Comparison of ENCODE assay signal across 14 cellular contexts in the genomic region with DNA sequence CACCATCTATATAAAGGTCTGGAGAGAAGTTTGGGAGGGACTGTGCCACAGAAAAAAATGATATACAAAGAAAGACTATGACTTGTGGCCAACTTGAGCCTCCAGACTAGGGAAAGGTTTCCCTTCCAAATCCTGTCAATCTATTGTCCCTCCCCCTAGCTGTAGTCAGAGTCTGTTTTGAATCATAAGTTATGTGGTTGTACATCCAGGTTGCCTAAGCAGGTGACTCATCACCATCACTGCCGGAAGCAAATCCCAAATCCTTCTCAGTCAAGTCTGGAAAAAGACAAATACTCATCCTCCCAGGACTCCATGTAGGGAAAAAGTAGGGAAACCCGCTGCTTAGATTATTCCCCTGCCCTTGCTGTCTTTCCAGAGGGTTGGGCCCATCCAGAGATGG.
DNase-seq lines count a peak whose midpoint lies in the region; ATAC-seq, FAIRE-seq and TF ChIP-seq lines count a peak whose summit lies in the region.
"Had no signal": no experiment of that assay in that cellular context is flagged by ENCODE, and none has a peak within 500 bp of the region (broad histone marks: within the 10 kb centered on the region; RNA-seq: fewer than 3 reads in every experiment).

No MANE protein-coding gene starts in this region.

- FAIRE-seq in urothelium cell line (lab: Jason Lieb, UNC), result no peak
- FAIRE-seq: G401.6 had no signal

- DNase-seq in SHP77 treated with DMSO at 0.1 percent for 48 hours (lab: John Stamatoyannopoulos, UW) (peak; percentile 14), SHP77 (lab: John Stamatoyannopoulos, UW) (no peak), fibroblast of peridontal ligament (ENCODE audit: extremely low read depth) (peak; percentile 79), urothelium cell line (ENCODE audit: low spot score) (peak; percentile 72), NCI-H748 (lab: John Stamatoyannopoulos, UW; ENCODE audit: unreplicated experiment) (no peak)
- no peak for DNase-seq in effector CD8-positive, alpha-beta T cell (lab: John Stamatoyannopoulos, UW)
- DNase-seq: activated naive CD8-positive, alpha-beta T cell treated with anti-CD3 and anti-CD28 coated beads, Interleukin-2, amount 10 ng/mL, durations not matched to agents 7 days and 5 days; endodermal cell; immature natural killer cell; NCI-H146; T-helper 17 cell had no signal

- ATAC-seq in SK-N-SH treated with all-trans-retinoic acid at 6 μM for 48 hours (peak; percentile 59; the same call in 2 of the 3 replicates), HG02678 (IDR thresholded peaks at IDR 0.05; ENCODE audit: unreplicated experiment) (no peak)
- ATAC-seq: T-helper 17 cell had no signal

TF ChIP-seq in SK-N-SH treated with all-trans-retinoic acid at 6 μM for 48 hours, 23 proteins besides CTCF, POLR2A, EP300 and RAD21:
- TF ChIP-seq ZFP30 (CRISPR knock-in tag; IDR thresholded peaks at IDR 0.05) (no peak), ESRRG (CRISPR knock-in tag; IDR thresholded peaks at IDR 0.05) (no peak), SNAI2 (CRISPR knock-in tag; IDR thresholded peaks at IDR 0.05) (no peak), ZNF70 (CRISPR knock-in tag; IDR thresholded peaks at IDR 0.05) (no peak), BACH2 (CRISPR knock-in tag; IDR thresholded peaks at IDR 0.05; ENCODE audit: borderline replicate concordance) (no peak), PPARA (CRISPR knock-in tag; IDR thresholded peaks at IDR 0.05; ENCODE audit: borderline replicate concordance) (no peak), ARNTL (CRISPR knock-in tag; IDR thresholded peaks at IDR 0.05; ENCODE audit: borderline replicate concordance, low read depth) (no peak), ZC3H10 (CRISPR knock-in tag; IDR thresholded peaks at IDR 0.05) (no peak), OSR1 (CRISPR knock-in tag; IDR thresholded peaks at IDR 0.05) (no peak), TOX (CRISPR knock-in tag; IDR thresholded peaks at IDR 0.05; ENCODE audit: borderline replicate concordance) (no peak), GLIS3 (CRISPR knock-in tag; IDR thresholded peaks at IDR 0.05) (no peak)
- TF ChIP-seq, protein P1, sequence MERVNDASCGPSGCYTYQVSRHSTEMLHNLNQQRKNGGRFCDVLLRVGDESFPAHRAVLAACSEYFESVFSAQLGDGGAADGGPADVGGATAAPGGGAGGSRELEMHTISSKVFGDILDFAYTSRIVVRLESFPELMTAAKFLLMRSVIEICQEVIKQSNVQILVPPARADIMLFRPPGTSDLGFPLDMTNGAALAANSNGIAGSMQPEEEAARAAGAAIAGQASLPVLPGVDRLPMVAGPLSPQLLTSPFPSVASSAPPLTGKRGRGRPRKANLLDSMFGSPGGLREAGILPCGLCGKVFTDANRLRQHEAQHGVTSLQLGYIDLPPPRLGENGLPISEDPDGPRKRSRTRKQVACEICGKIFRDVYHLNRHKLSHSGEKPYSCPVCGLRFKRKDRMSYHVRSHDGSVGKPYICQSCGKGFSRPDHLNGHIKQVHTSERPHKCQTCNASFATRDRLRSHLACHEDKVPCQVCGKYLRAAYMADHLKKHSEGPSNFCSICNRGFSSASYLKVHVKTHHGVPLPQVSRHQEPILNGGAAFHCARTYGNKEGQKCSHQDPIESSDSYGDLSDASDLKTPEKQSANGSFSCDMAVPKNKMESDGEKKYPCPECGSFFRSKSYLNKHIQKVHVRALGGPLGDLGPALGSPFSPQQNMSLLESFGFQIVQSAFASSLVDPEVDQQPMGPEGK (CRISPR knock-in tag; IDR thresholded peaks at IDR 0.05; ENCODE audit: borderline replicate concordance), result no peak
- TF ChIP-seq, protein P2, sequence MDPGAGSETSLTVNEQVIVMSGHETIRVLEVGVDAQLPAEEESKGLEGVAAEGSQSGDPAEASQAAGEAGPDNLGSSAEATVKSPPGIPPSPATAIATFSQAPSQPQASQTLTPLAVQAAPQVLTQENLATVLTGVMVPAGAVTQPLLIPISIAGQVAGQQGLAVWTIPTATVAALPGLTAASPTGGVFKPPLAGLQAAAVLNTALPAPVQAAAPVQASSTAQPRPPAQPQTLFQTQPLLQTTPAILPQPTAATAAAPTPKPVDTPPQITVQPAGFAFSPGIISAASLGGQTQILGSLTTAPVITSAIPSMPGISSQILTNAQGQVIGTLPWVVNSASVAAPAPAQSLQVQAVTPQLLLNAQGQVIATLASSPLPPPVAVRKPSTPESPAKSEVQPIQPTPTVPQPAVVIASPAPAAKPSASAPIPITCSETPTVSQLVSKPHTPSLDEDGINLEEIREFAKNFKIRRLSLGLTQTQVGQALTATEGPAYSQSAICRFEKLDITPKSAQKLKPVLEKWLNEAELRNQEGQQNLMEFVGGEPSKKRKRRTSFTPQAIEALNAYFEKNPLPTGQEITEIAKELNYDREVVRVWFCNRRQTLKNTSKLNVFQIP (CRISPR knock-in tag; IDR thresholded peaks at IDR 0.05; ENCODE audit: borderline replicate concordance, low read depth), result no peak
- TF ChIP-seq, protein P3, sequence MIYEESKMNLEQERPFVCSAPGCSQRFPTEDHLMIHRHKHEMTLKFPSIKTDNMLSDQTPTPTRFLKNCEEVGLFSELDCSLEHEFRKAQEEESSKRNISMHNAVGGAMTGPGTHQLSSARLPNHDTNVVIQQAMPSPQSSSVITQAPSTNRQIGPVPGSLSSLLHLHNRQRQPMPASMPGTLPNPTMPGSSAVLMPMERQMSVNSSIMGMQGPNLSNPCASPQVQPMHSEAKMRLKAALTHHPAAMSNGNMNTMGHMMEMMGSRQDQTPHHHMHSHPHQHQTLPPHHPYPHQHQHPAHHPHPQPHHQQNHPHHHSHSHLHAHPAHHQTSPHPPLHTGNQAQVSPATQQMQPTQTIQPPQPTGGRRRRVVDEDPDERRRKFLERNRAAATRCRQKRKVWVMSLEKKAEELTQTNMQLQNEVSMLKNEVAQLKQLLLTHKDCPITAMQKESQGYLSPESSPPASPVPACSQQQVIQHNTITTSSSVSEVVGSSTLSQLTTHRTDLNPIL (CRISPR knock-in tag; IDR thresholded peaks at IDR 0.05; ENCODE audit: low read depth), result no peak
- TF ChIP-seq, protein P4, sequence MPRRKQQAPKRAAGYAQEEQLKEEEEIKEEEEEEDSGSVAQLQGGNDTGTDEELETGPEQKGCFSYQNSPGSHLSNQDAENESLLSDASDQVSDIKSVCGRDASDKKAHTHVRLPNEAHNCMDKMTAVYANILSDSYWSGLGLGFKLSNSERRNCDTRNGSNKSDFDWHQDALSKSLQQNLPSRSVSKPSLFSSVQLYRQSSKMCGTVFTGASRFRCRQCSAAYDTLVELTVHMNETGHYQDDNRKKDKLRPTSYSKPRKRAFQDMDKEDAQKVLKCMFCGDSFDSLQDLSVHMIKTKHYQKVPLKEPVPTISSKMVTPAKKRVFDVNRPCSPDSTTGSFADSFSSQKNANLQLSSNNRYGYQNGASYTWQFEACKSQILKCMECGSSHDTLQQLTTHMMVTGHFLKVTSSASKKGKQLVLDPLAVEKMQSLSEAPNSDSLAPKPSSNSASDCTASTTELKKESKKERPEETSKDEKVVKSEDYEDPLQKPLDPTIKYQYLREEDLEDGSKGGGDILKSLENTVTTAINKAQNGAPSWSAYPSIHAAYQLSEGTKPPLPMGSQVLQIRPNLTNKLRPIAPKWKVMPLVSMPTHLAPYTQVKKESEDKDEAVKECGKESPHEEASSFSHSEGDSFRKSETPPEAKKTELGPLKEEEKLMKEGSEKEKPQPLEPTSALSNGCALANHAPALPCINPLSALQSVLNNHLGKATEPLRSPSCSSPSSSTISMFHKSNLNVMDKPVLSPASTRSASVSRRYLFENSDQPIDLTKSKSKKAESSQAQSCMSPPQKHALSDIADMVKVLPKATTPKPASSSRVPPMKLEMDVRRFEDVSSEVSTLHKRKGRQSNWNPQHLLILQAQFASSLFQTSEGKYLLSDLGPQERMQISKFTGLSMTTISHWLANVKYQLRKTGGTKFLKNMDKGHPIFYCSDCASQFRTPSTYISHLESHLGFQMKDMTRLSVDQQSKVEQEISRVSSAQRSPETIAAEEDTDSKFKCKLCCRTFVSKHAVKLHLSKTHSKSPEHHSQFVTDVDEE (CRISPR knock-in tag; IDR thresholded peaks at IDR 0.05), result no peak

Comparison
In these comparisons a context has a peak if more than half of its experiments do, and no peak if none do; other contexts are left out.
1. DNase-seq: peak in SHP77 treated with DMSO at 0.1 percent for 48 hours (single experiment), fibroblast of peridontal ligament (single experiment) and urothelium cell line (single experiment); none in SHP77 (0 of 2), NCI-H748 (single experiment) and effector CD8-positive, alpha-beta T cell (single experiment).